In genomic region chr7:26538216-26538615, GRCh38 we compare ENCODE assay signal across 29 cellular contexts.
"Had no signal": no experiment of that assay in that cellular context is flagged by ENCODE, and none has a peak within 500 bp of the region (broad histone marks: within the 10 kb centered on the region; RNA-seq: fewer than 3 reads in every experiment).

No MANE protein-coding gene starts in this region.

- H3K4me2 ChIP-seq: hepatocyte, smooth muscle cell had no signal

- H3K4me1 ChIP-seq: esophagus muscularis mucosa, foreskin keratinocyte, gastroesophageal sphincter, heart left ventricle, right atrium auricular region, stomach, tibial artery had no signal

- H3K9ac ChIP-seq: parathyroid adenoma had no signal

- H3K36me3 ChIP-seq: esophagus muscularis mucosa, gastroesophageal sphincter, heart left ventricle, neutrophil, prostate gland, right atrium auricular region, stomach, tibial artery had no signal

- H3K9me3 ChIP-seq: esophagus muscularis mucosa, gastroesophageal sphincter, heart left ventricle, neutrophil, prostate gland, right atrium auricular region, stomach, tibial artery had no signal

- H3K79me2 ChIP-seq: hepatocyte, parathyroid adenoma had no signal

- DNase-seq: effector CD8-positive, alpha-beta T cell; endodermal cell; foreskin keratinocyte; heart left ventricle; kidney; natural killer cell; stimulated activated CD4-positive, alpha-beta T cell treated with anti-CD3 and anti-CD28 coated beads, Interleukin-12 subunit alpha, Interleukin-12 subunit beta, amount 100 ng/mL, for 4 hours; stimulated activated CD4-positive, alpha-beta T cell treated with anti-CD3 and anti-CD28 coated beads, Interleukin-1b, Interleukin-23, amount 100 ng/mL, for 48 hours; stimulated activated CD4-positive, alpha-beta T cell treated with anti-CD3 and anti-CD28 coated beads, Interleukin-4, amount 100 ng/mL, for 1 hour; stimulated activated CD8-positive, alpha-beta memory T cell treated with anti-CD3 and anti-CD28 coated beads, Interleukin-4, amount 100 ng/mL, for 48 hours; stimulated activated naive CD4-positive, alpha-beta T cell; stomach; tibial artery had no signal

- H2AFZ ChIP-seq: hepatocyte, parathyroid adenoma had no signal

- H3K4me3 Mint-ChIP-seq: dendritic cell treated with granulocyte-macrophage colony-stimulating factor and Interleukin-4, amounts not matched to agents 40 ng/mL and 50 ng/mL, for 4 days; endodermal cell; memory B cell; natural killer cell; neural crest cell; type B pancreatic cell had no signal

- H3K4me3 ChIP-seq: esophagus muscularis mucosa, gastroesophageal sphincter, heart left ventricle, hepatocyte, lung, prostate gland, right atrium auricular region, smooth muscle cell, stomach, tibial artery had no signal

- H3K9me3 Mint-ChIP-seq: dendritic cell treated with granulocyte-macrophage colony-stimulating factor and Interleukin-4, amounts not matched to agents 40 ng/mL and 50 ng/mL, for 4 days; endodermal cell; memory B cell; natural killer cell; neural crest cell; type B pancreatic cell had no signal

- H3K27ac ChIP-seq: epithelial cell of prostate, esophagus muscularis mucosa, foreskin keratinocyte, gastroesophageal sphincter, heart left ventricle, hepatocyte, neutrophil, parathyroid adenoma, prostate gland, right atrium auricular region, stomach, tibial artery had no signal

- H3K4me1 Mint-ChIP-seq: memory B cell, natural killer cell had no signal

- ATAC-seq: foreskin keratinocyte, gastroesophageal sphincter, heart left ventricle, left lobe of liver, natural killer cell, sciatic nerve had no signal

- H3K27ac Mint-ChIP-seq: dendritic cell treated with granulocyte-macrophage colony-stimulating factor and Interleukin-4, amounts not matched to agents 40 ng/mL and 50 ng/mL, for 4 days; endodermal cell; memory B cell; natural killer cell; type B pancreatic cell had no signal
